ENCODE assay signal across 17 cellular contexts in genomic region chr4:27008693-27009092, GRCh38.
"Had no signal": no experiment of that assay in that cellular context is flagged by ENCODE, and none has a peak within 500 bp of the region (broad histone marks: within the 10 kb centered on the region; RNA-seq: fewer than 3 reads in every experiment).

No MANE protein-coding gene starts in this region.

- H3K27me3 Mint-ChIP-seq: activated CD4-positive, alpha-beta memory T cell treated with anti-CD3 and anti-CD28 coated beads, Interleukin-2, amount 10 ng/mL, durations not matched to agents 7 days and 5 days; central memory CD8-positive, alpha-beta T cell; naive thymus-derived CD4-positive, alpha-beta T cell; stimulated activated memory B cell treated with anti-CD40 and anti-IgM and Interleukin-4, amounts not matched to agents 10 μg/mL and 1 μg/mL and 100 μg/mL, for 72 hours had no signal

- H3K4me3 Mint-ChIP-seq: activated CD4-positive, alpha-beta memory T cell treated with anti-CD3 and anti-CD28 coated beads, Interleukin-2, amount 10 ng/mL, durations not matched to agents 7 days and 5 days; central memory CD8-positive, alpha-beta T cell; naive thymus-derived CD4-positive, alpha-beta T cell; stimulated activated memory B cell treated with anti-CD40 and anti-IgM and Interleukin-4, amounts not matched to agents 10 μg/mL and 1 μg/mL and 100 μg/mL, for 72 hours had no signal

- H3K27me3 ChIP-seq: body of pancreas, hepatocyte, upper lobe of left lung had no signal

- H3K9me3 ChIP-seq: body of pancreas, lower lobe of right lung, upper lobe of left lung had no signal

- ATAC-seq: body of pancreas; naive thymus-derived CD4-positive, alpha-beta T cell; stimulated activated memory B cell treated with anti-CD40 and anti-IgM and Interleukin-4, amounts not matched to agents 10 μg/mL and 1 μg/mL and 100 μg/mL, for 72 hours had no signal

- H3K27ac ChIP-seq: body of pancreas, hepatocyte, lower lobe of right lung, upper lobe of left lung had no signal

- H3K36me3 ChIP-seq: upper lobe of left lung had no signal

- H3K9me3 Mint-ChIP-seq: activated CD4-positive, alpha-beta memory T cell treated with anti-CD3 and anti-CD28 coated beads, Interleukin-2, amount 10 ng/mL, durations not matched to agents 7 days and 5 days; activated T-helper 2 cell treated with anti-CD3 and anti-CD28 coated beads, Interferon-gamma antibody, Interleukin-2, Interleukin-4, amounts not matched to agents 10 μg/mL and 5 μg/mL and 100 μg/mL, durations not matched to agents 14 hours and 24 hours and 36 hours; central memory CD8-positive, alpha-beta T cell; naive thymus-derived CD4-positive, alpha-beta T cell; stimulated activated memory B cell treated with anti-CD40 and anti-IgM and Interleukin-4, amounts not matched to agents 10 μg/mL and 1 μg/mL and 100 μg/mL, for 72 hours had no signal

- H3K4me2 ChIP-seq: hepatocyte had no signal

- H3K4me3 ChIP-seq: body of pancreas, hepatocyte, lower lobe of right lung, upper lobe of left lung had no signal

- H3K27ac Mint-ChIP-seq: activated CD4-positive, alpha-beta memory T cell treated with anti-CD3 and anti-CD28 coated beads, Interleukin-2, amount 10 ng/mL, durations not matched to agents 7 days and 5 days; activated T-helper 2 cell treated with anti-CD3 and anti-CD28 coated beads, Interferon-gamma antibody, Interleukin-2, Interleukin-4, amounts not matched to agents 10 μg/mL and 5 μg/mL and 100 μg/mL, durations not matched to agents 14 hours and 24 hours and 36 hours; stimulated activated memory B cell treated with anti-CD40 and anti-IgM and Interleukin-4, amounts not matched to agents 10 μg/mL and 1 μg/mL and 100 μg/mL, for 72 hours had no signal

- DNase-seq: activated CD4-positive, alpha-beta memory T cell treated with anti-CD3 and anti-CD28 coated beads, Interleukin-2, amount 10 ng/mL, durations not matched to agents 7 days and 5 days; activated CD4-positive, alpha-beta T cell treated with anti-CD3 and anti-CD28 coated beads for 1 hour; activated CD8-positive, alpha-beta memory T cell treated with anti-CD3 and anti-CD28 coated beads, Interleukin-2, amount 50 U/mL, for 48 hours; activated naive CD4-positive, alpha-beta T cell treated with anti-CD3 and anti-CD28 coated beads, Interleukin-2, amount 50 U/mL, for 16 hours; amniotic stem cell; body of pancreas; cortex of kidney; effector CD8-positive, alpha-beta T cell; lower lobe of right lung; naive thymus-derived CD4-positive, alpha-beta T cell; substantia nigra; T-helper 2 cell; upper lobe of left lung had no signal
